19 cellular contexts compared by ENCODE assay signal in genomic region chr10:89695307-89695706, GRCh38. TPM values are rescaled to one million over a fixed set of nuclear protein-coding genes. Genes with fewer than 3 reads are reported as not detected.
DNase-seq lines count a peak whose midpoint lies in the region; ATAC-seq and TF ChIP-seq lines count a peak whose summit lies in the region.
"Had no signal": no experiment of that assay in that cellular context is flagged by ENCODE, and none has a peak within 500 bp of the region (broad histone marks: within the 10 kb centered on the region; RNA-seq: fewer than 3 reads in every experiment).

No MANE protein-coding gene starts in this region.

- 0 out of 2 replicates have a peak overlapping the region, but pooled peaks have one; percentile 58 for H3K4me2 ChIP-seq in GM23338
- peak overlapping the region; percentile 14 for H3K4me2 ChIP-seq in hepatocyte

- ATAC-seq in GM23338 (peak; percentile 32; the same call in 2 of the 3 replicates), HG03469 (IDR thresholded peaks at IDR 0.05; ENCODE audit: unreplicated experiment) (no peak), HG03565 (IDR thresholded peaks at IDR 0.05; ENCODE audit: unreplicated experiment) (no peak), right cardiac atrium (no peak)
- ATAC-seq: HepG2, PC-3 had no signal

- DNase-seq in GM23338 (ENCODE audit: low spot score): peak; percentile 50
- peak; percentile 7 for DNase-seq in hepatocyte (ENCODE audit: low spot score)
- peak; percentile 19 for DNase-seq in left kidney (ENCODE audit: low read depth, low spot score)
- DNase-seq in activated T-helper 1 cell treated with anti-CD3 and anti-CD28 coated beads, Interleukin-12 subunit alpha, Interleukin-12 subunit beta, Interleukin-2, Interleukin-4 antibody, amounts not matched to agents 30 ng/mL and 10 ng/mL and 1 ng/mL, durations not matched to agents 14 hours and 24 hours and 36 hours (ENCODE audit: low spot score): no peak
- DNase-seq in right cardiac atrium: no peak
- DNase-seq: BE2C; CD4-positive, alpha-beta memory T cell; KG1; NCI-H1417; NCI-H187 treated with DMSO at 0.1 percent for 48 hours; NCI-H345; NCI-H526; PC-3; SJCRH30 had no signal

- no peak overlapping the region for H3K4me3 Mint-ChIP-seq in GM23338
- H3K4me3 Mint-ChIP-seq in activated T-helper 1 cell treated with anti-CD3 and anti-CD28 coated beads, Interleukin-12 subunit alpha, Interleukin-12 subunit beta, Interleukin-2, Interleukin-4 antibody, amounts not matched to agents 30 ng/mL and 10 ng/mL and 1 ng/mL, durations not matched to agents 14 hours and 24 hours and 36 hours: no peak overlapping the region
- H3K4me3 Mint-ChIP-seq: CD4-positive, alpha-beta memory T cell had no signal

- TF ChIP-seq RAD21 in Ishikawa (IDR thresholded peaks at IDR 0.05; ENCODE audit: low read depth): no peak

- H2AFZ ChIP-seq in GM23338 (no peak overlapping the region), hepatocyte (no peak overlapping the region)

- peaks cover 3% of the 10 kb centered on the region; the same call in 1 of the 3 replicates for H3K36me3 Mint-ChIP-seq in GM23338 (ENCODE audit: low read depth)
- H3K36me3 Mint-ChIP-seq in activated T-helper 1 cell treated with anti-CD3 and anti-CD28 coated beads, Interleukin-12 subunit alpha, Interleukin-12 subunit beta, Interleukin-2, Interleukin-4 antibody, amounts not matched to agents 30 ng/mL and 10 ng/mL and 1 ng/mL, durations not matched to agents 14 hours and 24 hours and 36 hours (ENCODE audit: low read depth): peaks cover 5% of the 10 kb centered on the region
- H3K36me3 Mint-ChIP-seq: CD4-positive, alpha-beta memory T cell had no signal

- H3K9me2 ChIP-seq in GM23338 (ENCODE audit: insufficient read depth) (no peaks in the 10 kb centered on the region), hepatocyte (replicated peaks; ENCODE audit: insufficient read depth) (no peaks in the 10 kb centered on the region)

- no peaks in the 10 kb centered on the region for H3F3A ChIP-seq in GM23338 (replicated peaks; ENCODE audit: low read depth)

- H3K27ac Mint-ChIP-seq in GM23338: no peak overlapping the region; the same call in 1 of the 2 replicates
- no peak overlapping the region for H3K27ac Mint-ChIP-seq in activated T-helper 1 cell treated with anti-CD3 and anti-CD28 coated beads, Interleukin-12 subunit alpha, Interleukin-12 subunit beta, Interleukin-2, Interleukin-4 antibody, amounts not matched to agents 30 ng/mL and 10 ng/mL and 1 ng/mL, durations not matched to agents 14 hours and 24 hours and 36 hours
- H3K27ac Mint-ChIP-seq: CD4-positive, alpha-beta memory T cell had no signal

- H3K79me2 ChIP-seq in GM23338 (replicated peaks; ENCODE audit: insufficient read depth) (no peaks in the 10 kb centered on the region), hepatocyte (no peaks in the 10 kb centered on the region)

- intact Hi-C loops in activated T-helper 1 cell treated with anti-CD3 and anti-CD28 coated beads, Interleukin-12 subunit alpha, Interleukin-12 subunit beta, Interleukin-2, Interleukin-4 antibody, amounts not matched to agents 30 ng/mL and 10 ng/mL and 1 ng/mL, durations not matched to agents 14 hours and 24 hours and 36 hours (cut with micrococcal nuclease): no loop called here
- intact Hi-C loops in right cardiac atrium (cut with DNase I): no loop called here

- H3K4me3 ChIP-seq in GM23338 (no peak overlapping the region), hepatocyte (no peak overlapping the region), right cardiac atrium (ENCODE audit: low read length) (no peak overlapping the region)
- H3K4me3 ChIP-seq: HAP-1, SJCRH30 had no signal

- H3K27ac ChIP-seq in GM23338 (ENCODE audit: low read depth): no peak overlapping the region
- peak overlapping the region; percentile 15 for H3K27ac ChIP-seq in hepatocyte
- no peak overlapping the region for H3K27ac ChIP-seq in right cardiac atrium (ENCODE audit: low read length)
- H3K27ac ChIP-seq: SJCRH30 had no signal

- no peak for TF ChIP-seq EP300 in Ishikawa (IDR thresholded peaks at IDR 0.05; ENCODE audit: borderline replicate concordance)

- TF ChIP-seq CTCF in GM23338 (conservative IDR thresholded peaks at IDR 0.05; ENCODE audit: low read depth in 2 of 2): no peak
- no peak for TF ChIP-seq CTCF in hepatocyte (IDR thresholded peaks at IDR 0.05; ENCODE audit: poor library complexity)

- H3K9me3 Mint-ChIP-seq in GM23338: no peaks in the 10 kb centered on the region
- no peaks in the 10 kb centered on the region for H3K9me3 Mint-ChIP-seq in activated T-helper 1 cell treated with anti-CD3 and anti-CD28 coated beads, Interleukin-12 subunit alpha, Interleukin-12 subunit beta, Interleukin-2, Interleukin-4 antibody, amounts not matched to agents 30 ng/mL and 10 ng/mL and 1 ng/mL, durations not matched to agents 14 hours and 24 hours and 36 hours

- no peaks in the 10 kb centered on the region for H3K9me3 ChIP-seq in hepatocyte (ENCODE audit: low read depth)
- H3K9me3 ChIP-seq in right cardiac atrium (ENCODE audit: control insufficient read depth, low read length): no peaks in the 10 kb centered on the region
- H3K9me3 ChIP-seq: BE2C, HAP-1, SJCRH30 had no signal

- H3K27me3 Mint-ChIP-seq in GM23338 (ENCODE audit: insufficient read depth, low read depth, poor library complexity): peaks cover 4% of the 10 kb centered on the region
- peaks cover 4% of the 10 kb centered on the region for H3K27me3 Mint-ChIP-seq in activated T-helper 1 cell treated with anti-CD3 and anti-CD28 coated beads, Interleukin-12 subunit alpha, Interleukin-12 subunit beta, Interleukin-2, Interleukin-4 antibody, amounts not matched to agents 30 ng/mL and 10 ng/mL and 1 ng/mL, durations not matched to agents 14 hours and 24 hours and 36 hours (ENCODE audit: insufficient read depth)
- H3K27me3 Mint-ChIP-seq: CD4-positive, alpha-beta memory T cell had no signal

- H3K4me1 ChIP-seq in GM23338 (ENCODE audit: insufficient read depth): peaks cover 7% of the 10 kb centered on the region; the same call in 1 of the 2 replicates
- H3K4me1 ChIP-seq in hepatocyte (ENCODE audit: insufficient read depth): no peaks in the 10 kb centered on the region
- peaks cover 2% of the 10 kb centered on the region for H3K4me1 ChIP-seq in right cardiac atrium (ENCODE audit: control insufficient read depth, insufficient read depth, low read length)
- H3K4me1 ChIP-seq: BE2C, SJCRH30 had no signal

- peaks cover 21% of the 10 kb centered on the region for H3K4me1 Mint-ChIP-seq in GM23338
- peaks cover 9% of the 10 kb centered on the region for H3K4me1 Mint-ChIP-seq in activated T-helper 1 cell treated with anti-CD3 and anti-CD28 coated beads, Interleukin-12 subunit alpha, Interleukin-12 subunit beta, Interleukin-2, Interleukin-4 antibody, amounts not matched to agents 30 ng/mL and 10 ng/mL and 1 ng/mL, durations not matched to agents 14 hours and 24 hours and 36 hours (ENCODE audit: low read depth)

- H4K20me1 ChIP-seq in GM23338 (replicated peaks; ENCODE audit: insufficient read depth) (no peaks in the 10 kb centered on the region), hepatocyte (ENCODE audit: insufficient read depth, poor library complexity, severe bottlenecking) (no peaks in the 10 kb centered on the region)

- 41% methylated on average over 3 of the region's 3 CpGs for WGBS in hepatocyte (ENCODE audit: low lambda C conversion rate, missing lambda C conversion rate)
- 98% methylated on average over 3 of the region's 3 CpGs for WGBS in right cardiac atrium

- no peaks in the 10 kb centered on the region for H3K36me3 ChIP-seq in GM23338 (ENCODE audit: insufficient read depth)
- H3K36me3 ChIP-seq in hepatocyte (replicated peaks; ENCODE audit: insufficient read depth, low read depth): no peaks in the 10 kb centered on the region
- H3K36me3 ChIP-seq: BE2C, HAP-1, SJCRH30 had no signal

- no peaks in the 10 kb centered on the region for H3K27me3 ChIP-seq in GM23338 (ENCODE audit: insufficient read depth)
- H3K27me3 ChIP-seq in hepatocyte: no peaks in the 10 kb centered on the region
- H3K27me3 ChIP-seq in right cardiac atrium (ENCODE audit: control insufficient read depth, insufficient read depth): no peaks in the 10 kb centered on the region
- H3K27me3 ChIP-seq: BE2C, SJCRH30 had no signal

TF ChIP-seq in GM23338, 12 proteins besides CTCF, POLR2A, EP300 and RAD21 (continues in another document):
- no peak for TF ChIP-seq ETS1 (IDR thresholded peaks at IDR 0.05)

TF ChIP-seq in Ishikawa, 13 proteins besides CTCF, POLR2A, EP300 and RAD21 (continues in another document):
- TF ChIP-seq CEBPB (IDR thresholded peaks at IDR 0.05) (0 out of 2 replicates have a peak, but pooled peaks have one; percentile 17), USF1 (IDR thresholded peaks at IDR 0.05) (no peak), NFIC (IDR thresholded peaks at IDR 0.05) (peak; percentile 58), YY1 (IDR thresholded peaks at IDR 0.05; ENCODE audit: low read depth) (0 out of 2 replicates have a peak, but pooled peaks have one; percentile 54), FOXM1 (IDR thresholded peaks at IDR 0.05; ENCODE audit: borderline replicate concordance, low read depth) (no peak), CREB1 (IDR thresholded peaks at IDR 0.05; ENCODE audit: low read depth) (no peak), ZBTB7A (IDR thresholded peaks at IDR 0.05; ENCODE audit: low read depth) (no peak), TCF12 (IDR thresholded peaks at IDR 0.05; ENCODE audit: low read depth) (peak; percentile 32; the same call in 1 of the 2 replicates)

RNA-seq across cellular contexts. Expression of gene KIF20B, which starts 6.1 kb away (rescaled TPM):
- 42.3 and 42.7 TPM in 2 replicates for total RNA-seq in GM23338 (2014; rRNA removed; shearing (Covaris generic))
- polyA plus RNA-seq in GM23338 (2016; fragmentation: Nextera tagmentation; extraction: Ambion mirVana) (82.4 and 111 TPM in 2 replicates), hepatocyte (4.6 and 5.5 TPM in 2 replicates), right cardiac atrium (0.81 TPM)
- total RNA-seq in hepatocyte (6.5 and 6.9 TPM in 2 replicates), right cardiac atrium (1 to 10 TPM; 2.8 to 4.5 (median 3.6) TPM)
- total RNA-seq in activated T-helper 1 cell treated with anti-CD3 and anti-CD28 coated beads, Interleukin-12 subunit alpha, Interleukin-12 subunit beta, Interleukin-2, Interleukin-4 antibody, amounts not matched to agents 30 ng/mL and 10 ng/mL and 1 ng/mL, durations not matched to agents 14 hours and 24 hours and 36 hours: 48.7 TPM in 2 replicates

RNA-seq across cellular contexts. Expression of gene PANK1, which starts 50.3 kb away (rescaled TPM):
- total RNA-seq in GM23338 (2014; rRNA removed; shearing (Covaris generic)): 44.7 and 62.5 TPM in 2 replicates
- polyA plus RNA-seq in GM23338 (2016; fragmentation: Nextera tagmentation; extraction: Ambion mirVana): 14.6 and 15.2 TPM in 2 replicates
- total RNA-seq in hepatocyte: 51.0 and 55.5 TPM in 2 replicates
- 21.6 and 22.2 TPM in 2 replicates for polyA plus RNA-seq in hepatocyte
- total RNA-seq in activated T-helper 1 cell treated with anti-CD3 and anti-CD28 coated beads, Interleukin-12 subunit alpha, Interleukin-12 subunit beta, Interleukin-2, Interleukin-4 antibody, amounts not matched to agents 30 ng/mL and 10 ng/mL and 1 ng/mL, durations not matched to agents 14 hours and 24 hours and 36 hours: 3.2 and 4.8 TPM in 2 replicates
- total RNA-seq in right cardiac atrium: 10 to 100 TPM in 3 of 4 donors, 1 to 10 TPM in 1; 7.9 to 14.0 (median 13.1) TPM
- polyA plus RNA-seq in right cardiac atrium: 5.0 TPM

Comparison
In these comparisons a context has a peak if more than half of its experiments do, and no peak if none do; other contexts are left out.
1. DNase-seq: peak in GM23338 (single experiment), hepatocyte (single experiment) and left kidney (single experiment); none in activated T-helper 1 cell treated with anti-CD3 and anti-CD28 coated beads, Interleukin-12 subunit alpha, Interleukin-12 subunit beta, Interleukin-2, Interleukin-4 antibody, amounts not matched to agents 30 ng/mL and 10 ng/mL and 1 ng/mL, durations not matched to agents 14 hours and 24 hours and 36 hours (single experiment) and right cardiac atrium (0 of 3).